9 cellular contexts compared by ENCODE assay signal in the genomic region with DNA sequence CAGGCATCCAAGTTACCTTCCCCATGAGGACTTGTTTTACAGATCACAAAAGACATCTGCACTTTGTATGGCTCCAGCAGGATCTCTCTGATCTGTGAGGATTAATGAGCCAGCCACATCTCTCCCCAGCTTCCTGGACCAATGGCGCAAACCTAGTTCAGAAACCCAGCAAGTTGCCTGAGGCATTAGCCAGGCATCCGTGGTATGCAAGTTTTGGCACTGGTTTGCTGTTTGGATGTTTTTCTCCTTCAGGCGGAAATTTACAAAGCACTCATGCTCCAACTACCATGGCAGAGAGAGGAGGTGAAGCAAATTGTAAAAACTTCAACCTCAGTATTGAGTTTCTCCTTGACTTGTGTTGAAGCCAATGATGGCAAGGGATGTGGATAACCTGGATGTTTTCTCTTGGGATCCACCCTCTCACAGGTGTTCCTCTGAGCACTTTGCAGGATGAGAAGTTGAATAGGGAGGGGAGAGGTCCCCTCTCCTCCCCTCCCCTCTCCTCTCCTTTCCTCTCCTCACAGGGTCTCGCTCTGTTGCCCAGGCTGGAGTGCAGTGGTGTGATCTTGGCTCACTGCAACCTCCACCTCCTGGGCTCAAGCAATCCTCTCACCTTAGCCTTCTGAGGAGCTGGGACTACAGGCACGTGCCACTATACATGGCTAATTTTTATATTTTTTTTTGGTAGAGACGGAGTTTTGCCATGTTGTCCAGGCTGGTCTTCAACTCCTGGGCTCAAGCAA. TPM values are rescaled to one million over a fixed set of nuclear protein-coding genes. Genes with fewer than 3 reads are reported as not detected.
DNase-seq lines count a peak whose midpoint lies in the region; ATAC-seq, FAIRE-seq and TF ChIP-seq lines count a peak whose summit lies in the region.
"Had no signal": no experiment of that assay in that cellular context is flagged by ENCODE, and none has a peak within 500 bp of the region (broad histone marks: within the 10 kb centered on the region; RNA-seq: fewer than 3 reads in every experiment).

No MANE protein-coding gene starts in this region.

- no peak for TF ChIP-seq POLR2A in A549 (IDR thresholded peaks at IDR 0.05; ENCODE audit: low read length)

- peaks cover 16% of the 10 kb centered on the region for H3K36me3 Mint-ChIP-seq in activated CD8-positive, alpha-beta memory T cell treated with anti-CD3 and anti-CD28 coated beads, Interleukin-2, amount 10 ng/mL, durations not matched to agents 7 days and 5 days
- H3K36me3 Mint-ChIP-seq: memory B cell had no signal

- POLR2A ChIA-PET in A549 (lab: Yijun Ruan, JAX) = interaction anchor here (0.6 to 1.8 kb wide), 2 partner anchors 14 to 30 kb away, joined by 5 to 10 read pairs; no protein-coding TSS in a partner anchor

- TF ChIP-seq RAD21 in A549 (conservative IDR thresholded peaks at IDR 0.05 in 1 of 2, IDR thresholded peaks at IDR 0.05 in 1 of 2) = no peak

- ATAC-seq in A549 (peak; percentile 83 to 87), left lung (peak; percentile 84), HG03097 (IDR thresholded peaks at IDR 0.05; ENCODE audit: low FRiP score, unreplicated experiment) (no peak)
- ATAC-seq in activated CD8-positive, alpha-beta memory T cell treated with anti-CD3 and anti-CD28 coated beads, Interleukin-2, amount 10 ng/mL, durations not matched to agents 7 days and 5 days = no peak

- H3K4me3 Mint-ChIP-seq in activated CD8-positive, alpha-beta memory T cell treated with anti-CD3 and anti-CD28 coated beads, Interleukin-2, amount 10 ng/mL, durations not matched to agents 7 days and 5 days = no peak overlapping the region
- H3K4me3 Mint-ChIP-seq: memory B cell had no signal

- H3K27me3 Mint-ChIP-seq in activated CD8-positive, alpha-beta memory T cell treated with anti-CD3 and anti-CD28 coated beads, Interleukin-2, amount 10 ng/mL, durations not matched to agents 7 days and 5 days = peaks cover 2% of the 10 kb centered on the region

- DNase-seq in A549 (ENCODE audit: low read depth in 1 of 2, low spot score in 1 of 2) = peak; percentile 70 to 90
- peak; percentile 87 for DNase-seq in HTR-8/SVneo (ENCODE audit: insufficient read length, low spot score)
- DNase-seq in astrocyte of the hippocampus (ENCODE audit: low read depth, low spot score) = peak; percentile 97
- no peak for DNase-seq in left lung
- DNase-seq in activated CD8-positive, alpha-beta memory T cell treated with anti-CD3 and anti-CD28 coated beads, Interleukin-2, amount 10 ng/mL, durations not matched to agents 7 days and 5 days = no peak
- no peak for DNase-seq in retina
- DNase-seq in NCI-H187 treated with DMSO at 0.1 percent for 48 hours (lab: John Stamatoyannopoulos, UW) = no peak

- no peaks in the 10 kb centered on the region for H3K27me3 ChIP-seq in left lung

- H3K4me1 Mint-ChIP-seq in activated CD8-positive, alpha-beta memory T cell treated with anti-CD3 and anti-CD28 coated beads, Interleukin-2, amount 10 ng/mL, durations not matched to agents 7 days and 5 days = peaks cover 39% of the 10 kb centered on the region
- H3K4me1 Mint-ChIP-seq: memory B cell had no signal

- H3K36me3 ChIP-seq in left lung = no peaks in the 10 kb centered on the region

- no peaks in the 10 kb centered on the region for H3K9me3 Mint-ChIP-seq in activated CD8-positive, alpha-beta memory T cell treated with anti-CD3 and anti-CD28 coated beads, Interleukin-2, amount 10 ng/mL, durations not matched to agents 7 days and 5 days (ENCODE audit: low read depth)
- H3K9me3 Mint-ChIP-seq: memory B cell had no signal

- H3K4me2 ChIP-seq in A549 = peak overlapping the region; percentile 71

- peak in 1 of 2 experiments; percentile 69; a peak in 1 of 5 replicates for TF ChIP-seq EP300 in A549 (IDR thresholded peaks at IDR 0.05)

- H3K4me1 ChIP-seq in A549 = peaks cover 76% of the 10 kb centered on the region
- H3K4me1 ChIP-seq in left lung = peaks cover 0 to 17% of the 10 kb centered on the region in 2 donors

- FAIRE-seq in A549 (lab: Jason Lieb, UNC) (peak; percentile 39), HTR-8/SVneo (lab: Jason Lieb, UNC) (peak; percentile 38)

- H3K27ac Mint-ChIP-seq in activated CD8-positive, alpha-beta memory T cell treated with anti-CD3 and anti-CD28 coated beads, Interleukin-2, amount 10 ng/mL, durations not matched to agents 7 days and 5 days = no peak overlapping the region
- H3K27ac Mint-ChIP-seq: memory B cell had no signal

- no peak for TF ChIP-seq CTCF in A549 (IDR thresholded peaks at IDR 0.05)
- no peak for TF ChIP-seq CTCF in left lung (IDR thresholded peaks at IDR 0.05)

- CTCF ChIA-PET in A549 (lab: Yijun Ruan, JAX) = interaction anchor here (0.7 to 4.6 kb wide), 11 partner anchors 14 to 495 kb away, joined by 3 to 24 read pairs (median 3); no protein-coding TSS in a partner anchor
- CTCF ChIA-PET in activated CD8-positive, alpha-beta memory T cell treated with anti-CD3 and anti-CD28 coated beads, Interleukin-2, amount 10 ng/mL, durations not matched to agents 7 days and 5 days (lab: Charles Lee) = interaction anchor here (0.9 to 2.3 kb wide), 5 partner anchors 42 to 343 kb away, joined by 3 to 10 read pairs (median 4); no protein-coding TSS in a partner anchor

- 30% methylated on average over 5 of the region's 6 CpGs for WGBS in A549 (ENCODE audit: missing lambda C conversion rate)

- H3K27ac ChIP-seq in A549 = peak overlapping the region; percentile 86 to 96
- H3K27ac ChIP-seq in left lung = peak overlapping the region; percentile 43 to 50

- H3K4me3 ChIP-seq in A549 = no peak overlapping the region
- no peak overlapping the region for H3K4me3 ChIP-seq in left lung

- intact Hi-C loops in left lung (cut with DNase I) = no loop called here

- H3K9me3 ChIP-seq in A549 = no peaks in the 10 kb centered on the region
- no peaks in the 10 kb centered on the region for H3K9me3 ChIP-seq in left lung

TF ChIP-seq in A549, 52 proteins besides CTCF, POLR2A, EP300 and RAD21 (continues in another document):
- TF ChIP-seq ESRRA (IDR thresholded peaks at IDR 0.05; ENCODE audit: borderline replicate concordance, low read length) = no peak
- TF ChIP-seq ELK1 (IDR thresholded peaks at IDR 0.05; ENCODE audit: low read depth, low read length) = no peak
- TF ChIP-seq HOXB5 (CRISPR knock-in tag; IDR thresholded peaks at IDR 0.05) = 0 out of 2 replicates have a peak, but pooled peaks have one; percentile 42
- no peak for TF ChIP-seq KDM1A (IDR thresholded peaks at IDR 0.05; ENCODE audit: low read depth)
- TF ChIP-seq JUN (IDR thresholded peaks at IDR 0.05) = peak in 1 of 2 experiments; percentile 40; a peak in 2 of 5 replicates
- TF ChIP-seq, protein P1, sequence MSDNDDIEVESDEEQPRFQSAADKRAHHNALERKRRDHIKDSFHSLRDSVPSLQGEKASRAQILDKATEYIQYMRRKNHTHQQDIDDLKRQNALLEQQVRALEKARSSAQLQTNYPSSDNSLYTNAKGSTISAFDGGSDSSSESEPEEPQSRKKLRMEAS (IDR thresholded peaks at IDR 0.05) = peak; percentile 76
- no peak for TF ChIP-seq EHMT2 (IDR thresholded peaks at IDR 0.05; ENCODE audit: low read depth)
- peak; percentile 7 to 72; a peak in 2 of 4 replicates for TF ChIP-seq CEBPB (IDR thresholded peaks at IDR 0.05)
- no peak for TF ChIP-seq HMGXB4 (CRISPR knock-in tag; IDR thresholded peaks at IDR 0.05; ENCODE audit: borderline replicate concordance)
- no peak for TF ChIP-seq TFCP2L1 (CRISPR knock-in tag; IDR thresholded peaks at IDR 0.05)
- no peak for TF ChIP-seq BHLHE40 (IDR thresholded peaks at IDR 0.05; ENCODE audit: low read depth, low read length)

RNA-seq across cellular contexts. Expression of gene ENO1, which starts 25.6 kb away (rescaled TPM):
- 1,899 and 1,948 TPM in 2 replicates for polyA plus RNA-seq in A549 (2011; rRNA removed)
- 2,304 and 2,482 TPM in 2 replicates for polyA plus RNA-seq in A549 (2012; cell fraction: cytosol; rRNA removed)
- 3,157 and 3,429 TPM in 2 replicates for polyA plus RNA-seq in A549 (2012; cell fraction: nucleus; rRNA removed)
- 2,937 to 2,981 TPM (median 2,952 TPM) in 3 replicates for polyA plus RNA-seq in A549 (2017; fragmentation: RNase III; extraction: RNeasy Plus Mini Kit Qiagen cat#74134 plus additional on column Dnase treatment)
- 2,309 and 2,515 TPM in 2 replicates for polyA minus RNA-seq in A549 (2011; rRNA and poly(A)+ RNA removed)
- total RNA-seq in left lung = 1,000 to 10,000 TPM in 1 of 2 donors, 100 to 1,000 TPM in 1; 753 to 1,734 TPM
- total RNA-seq in activated CD8-positive, alpha-beta memory T cell treated with anti-CD3 and anti-CD28 coated beads, Interleukin-2, amount 10 ng/mL, durations not matched to agents 7 days and 5 days = 1,000 to 10,000 TPM; 2,070 to 2,300 TPM

RNA-seq across cellular contexts. Expression of gene CA6, which starts 41.6 kb away (rescaled TPM):
- polyA plus RNA-seq in A549 (2011; rRNA removed) (not detected in 2 replicates), A549 (2017; fragmentation: RNase III; extraction: RNeasy Plus Mini Kit Qiagen cat#74134 plus additional on column Dnase treatment) (not detected in 3 replicates)
- not detected in 2 replicates for polyA plus RNA-seq in A549 (2012; cell fraction: cytosol; rRNA removed)
- not detected in 2 replicates for polyA plus RNA-seq in A549 (2012; cell fraction: nucleus; rRNA removed)
- not detected in 2 replicates for polyA minus RNA-seq in A549 (2011; rRNA and poly(A)+ RNA removed)
- total RNA-seq in left lung = not detected
- 10 to 100 TPM in 1 of 2 experiments, 1 to 10 TPM in 1; 4.8 to 10.1 TPM for total RNA-seq in activated CD8-positive, alpha-beta memory T cell treated with anti-CD3 and anti-CD28 coated beads, Interleukin-2, amount 10 ng/mL, durations not matched to agents 7 days and 5 days

Comparison
In these comparisons a context has a peak if more than half of its experiments do, and no peak if none do; other contexts are left out.
1. ATAC-seq: peak in A549 (2 of 2) and left lung (single experiment); none in activated CD8-positive, alpha-beta memory T cell treated with anti-CD3 and anti-CD28 coated beads, Interleukin-2, amount 10 ng/mL, durations not matched to agents 7 days and 5 days (single experiment) and HG03097 (single experiment).
2. DNase-seq: peak in A549 (2 of 2), HTR-8/SVneo (single experiment) and astrocyte of the hippocampus (single experiment); none in left lung (0 of 2), activated CD8-positive, alpha-beta memory T cell treated with anti-CD3 and anti-CD28 coated beads, Interleukin-2, amount 10 ng/mL, durations not matched to agents 7 days and 5 days (single experiment), retina (single experiment) and NCI-H187 treated with DMSO at 0.1 percent for 48 hours (single experiment).
3. RNA of gene CA6, which starts 41.6 kb away (total RNA-seq): 4.8 to 10.1 TPM in activated CD8-positive, alpha-beta memory T cell treated with anti-CD3 and anti-CD28 coated beads, Interleukin-2, amount 10 ng/mL, durations not matched to agents 7 days and 5 days; not detected in left lung; every median in the first group is over 4 times any median in the second.